8 cellular contexts compared by ENCODE assay signal in the genomic region with DNA sequence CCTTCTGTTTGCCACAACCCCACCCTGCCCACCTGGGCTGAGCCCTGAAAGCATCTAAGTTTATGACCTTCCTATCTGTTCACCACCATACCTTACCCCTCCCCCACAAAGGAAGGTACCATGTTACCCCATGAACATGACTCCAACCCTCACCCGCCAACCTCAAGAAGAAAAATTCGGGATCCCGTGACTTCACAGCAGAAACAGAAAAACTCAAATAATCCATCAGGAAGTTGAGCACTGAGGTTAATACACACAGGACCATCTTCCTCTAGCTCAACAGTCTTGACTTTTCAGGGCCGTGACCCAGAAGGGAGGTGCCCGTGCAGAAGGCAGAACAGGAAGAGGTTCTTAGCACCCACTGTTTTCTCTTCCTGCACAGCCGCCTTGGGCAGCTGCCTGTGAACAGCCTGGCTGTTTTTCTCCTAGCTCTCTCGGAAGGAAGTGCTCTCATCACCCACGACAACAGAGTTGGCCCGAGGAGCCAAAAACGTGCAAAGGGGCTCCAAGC.
DNase-seq lines count a peak whose midpoint lies in the region; ATAC-seq, FAIRE-seq and TF ChIP-seq lines count a peak whose summit lies in the region.

No MANE protein-coding gene starts in this region.

- ATAC-seq in GM23338 (no peak), natural killer cell (peak; percentile 80 to 92 (median 88)), HG03342 (IDR thresholded peaks at IDR 0.05; ENCODE audit: unreplicated experiment) (no peak)

- peak overlapping the region; percentile 72 for H3K27ac Mint-ChIP-seq in GM23338
- H3K27ac Mint-ChIP-seq in astrocyte (ENCODE audit: unreplicated experiment) = no peak overlapping the region
- H3K27ac Mint-ChIP-seq in natural killer cell = peak overlapping the region; percentile 96 to 99
- peak overlapping the region; percentile 16 for H3K27ac Mint-ChIP-seq in type B pancreatic cell

- H3K4me3 ChIP-seq in BLaER1 treated with 17β-estradiol and CSF1 and Interleukin-3, amounts not matched to agents 10 nM and 100 nM = peak overlapping the region; percentile 16 to 64 (median 52); a peak in 19 of 20 replicates
- no peak overlapping the region for H3K4me3 ChIP-seq in GM23338
- no peak overlapping the region for H3K4me3 ChIP-seq in astrocyte (ENCODE audit: insufficient read depth, low read depth, low read length)
- H3K4me3 ChIP-seq in smooth muscle cell = no peak overlapping the region

- WGBS in smooth muscle cell (ENCODE audit: low lambda C conversion rate) = 69% methylated on average over 10 of the region's 10 CpGs

- H2AFZ ChIP-seq in GM23338 = no peak overlapping the region
- no peak overlapping the region for H2AFZ ChIP-seq in astrocyte (ENCODE audit: low read depth, low read length)
- no peak overlapping the region for H2AFZ ChIP-seq in smooth muscle cell (ENCODE audit: low read depth)

- H3F3A ChIP-seq in GM23338 (replicated peaks; ENCODE audit: low read depth) = 0 out of 2 replicates have a peak, but pooled peaks cover 2% of the 10 kb centered on the region
- peaks cover 10% of the 10 kb centered on the region for H3F3A ChIP-seq in smooth muscle cell (ENCODE audit: low read depth)

- H3K4me1 ChIP-seq in BLaER1 treated with 17β-estradiol and CSF1 and Interleukin-3, amounts not matched to agents 10 nM and 100 nM = peaks cover 77 to 98% (median 90%) of the 10 kb centered on the region in 10 experiments
- peaks cover 54% of the 10 kb centered on the region for H3K4me1 ChIP-seq in GM23338 (ENCODE audit: insufficient read depth)
- peaks cover 43% of the 10 kb centered on the region for H3K4me1 ChIP-seq in astrocyte (ENCODE audit: insufficient read depth, low read length)
- H3K4me1 ChIP-seq in smooth muscle cell (ENCODE audit: low read depth) = peaks cover 7% of the 10 kb centered on the region

- H3K9me3 Mint-ChIP-seq in GM23338 (no peaks in the 10 kb centered on the region), astrocyte (ENCODE audit: unreplicated experiment) (no peaks in the 10 kb centered on the region), natural killer cell (no peaks in the 10 kb centered on the region), type B pancreatic cell (no peaks in the 10 kb centered on the region)

- peak overlapping the region; percentile 68 to 95 (median 92); a peak in 21 of 22 replicates for H3K27ac ChIP-seq in BLaER1 treated with 17β-estradiol and CSF1 and Interleukin-3, amounts not matched to agents 10 nM and 100 nM
- H3K27ac ChIP-seq in GM23338 (ENCODE audit: low read depth) (peak overlapping the region; percentile 67), astrocyte (ENCODE audit: low read depth, low read length) (peak overlapping the region; percentile 7), smooth muscle cell (ENCODE audit: low read depth) (no peak overlapping the region)

- DNase-seq in GM23338 (ENCODE audit: low spot score) (no peak), T-helper 22 cell (ENCODE audit: low read depth) (peak; percentile 73), astrocyte (ENCODE audit: low read depth) (no peak), natural killer cell (peak; percentile 68), type B pancreatic cell (ENCODE audit: extremely low spot score, unreplicated experiment) (no peak), smooth muscle cell (lab: John Stamatoyannopoulos, UW; ENCODE audit: unreplicated experiment) (no peak)

- H3K9ac ChIP-seq in BLaER1 treated with 17β-estradiol and CSF1 and Interleukin-3, amounts not matched to agents 10 nM and 100 nM = peak overlapping the region; percentile 65 to 85 (median 80); a peak in 21 of 22 replicates
- no peak overlapping the region for H3K9ac ChIP-seq in astrocyte (ENCODE audit: low read length)
- no peak overlapping the region for H3K9ac ChIP-seq in smooth muscle cell (ENCODE audit: low read depth)

- H3K4me2 ChIP-seq in BLaER1 treated with 17β-estradiol and CSF1 and Interleukin-3, amounts not matched to agents 10 nM and 100 nM = peak overlapping the region; percentile 82 to 95 (median 92)
- peak overlapping the region; percentile 45; the same call in 1 of the 2 replicates for H3K4me2 ChIP-seq in GM23338
- peak overlapping the region; percentile 74 for H3K4me2 ChIP-seq in astrocyte (ENCODE audit: low read length)
- H3K4me2 ChIP-seq in smooth muscle cell = no peak overlapping the region

- no peak for FAIRE-seq in astrocyte (lab: Jason Lieb, UNC)

- H3K27me3 ChIP-seq in BLaER1 treated with 17β-estradiol and CSF1 and Interleukin-3, amounts not matched to agents 10 nM and 100 nM = no peaks in the 10 kb centered on the region
- H3K27me3 ChIP-seq in GM23338 (ENCODE audit: insufficient read depth) (no peaks in the 10 kb centered on the region), astrocyte (ENCODE audit: insufficient read depth, low read length) (no peaks in the 10 kb centered on the region), smooth muscle cell (ENCODE audit: low read depth) (no peaks in the 10 kb centered on the region)

- H3K4me3 Mint-ChIP-seq in GM23338 (no peak overlapping the region), astrocyte (ENCODE audit: unreplicated experiment) (no peak overlapping the region), natural killer cell (peak overlapping the region; percentile 94), type B pancreatic cell (no peak overlapping the region)

- TF ChIP-seq CTCF in GM23338 (conservative IDR thresholded peaks at IDR 0.05; ENCODE audit: low read depth in 2 of 2) (no peak), astrocyte (IDR thresholded peaks at IDR 0.05; ENCODE audit: insufficient read depth, low read depth, low read length) (no peak), natural killer cell (IDR thresholded peaks at IDR 0.05) (no peak), type B pancreatic cell (conservative IDR thresholded peaks at IDR 0.05) (no peak), smooth muscle cell (IDR thresholded peaks at IDR 0.05; ENCODE audit: borderline replicate concordance, insufficient read depth, poor library complexity, severe bottlenecking) (no peak)

- 0 out of 2 replicates have a peak, but pooled peaks cover 4% of the 10 kb centered on the region for H3K9me2 ChIP-seq in GM23338 (ENCODE audit: insufficient read depth)

- H3K36me3 Mint-ChIP-seq in GM23338 (ENCODE audit: low read depth) = no peaks in the 10 kb centered on the region
- H3K36me3 Mint-ChIP-seq in astrocyte (ENCODE audit: low read depth, unreplicated experiment) = peaks cover 3% of the 10 kb centered on the region
- no peaks in the 10 kb centered on the region for H3K36me3 Mint-ChIP-seq in natural killer cell
- H3K36me3 Mint-ChIP-seq in type B pancreatic cell = no peaks in the 10 kb centered on the region

- H3K27me3 Mint-ChIP-seq in GM23338 (ENCODE audit: insufficient read depth, low read depth, poor library complexity) = peaks cover 8% of the 10 kb centered on the region
- H3K27me3 Mint-ChIP-seq in astrocyte (ENCODE audit: low read depth, unreplicated experiment) = peaks cover 2% of the 10 kb centered on the region
- H3K27me3 Mint-ChIP-seq in natural killer cell (ENCODE audit: low read depth in 2 of 2) = no peaks in the 10 kb centered on the region
- no peaks in the 10 kb centered on the region for H3K27me3 Mint-ChIP-seq in type B pancreatic cell

- intact Hi-C loops in natural killer cell (cut with micrococcal nuclease) = loop anchor here (1.0 to 5.0 kb wide), 4 partner anchors 26 to 145 kb away; no protein-coding TSS in a partner anchor

- peaks cover 74% of the 10 kb centered on the region for H3K79me2 ChIP-seq in GM23338 (replicated peaks; ENCODE audit: insufficient read depth)
- H3K79me2 ChIP-seq in astrocyte (ENCODE audit: insufficient read depth, low read length) = peaks cover 79% of the 10 kb centered on the region
- no peaks in the 10 kb centered on the region for H3K79me2 ChIP-seq in smooth muscle cell (ENCODE audit: low read depth)

- H3K36me3 ChIP-seq in BLaER1 treated with 17β-estradiol and CSF1 and Interleukin-3, amounts not matched to agents 10 nM and 100 nM = peaks cover 0 to 10% (median 0%) of the 10 kb centered on the region in 11 experiments; a peak in 3 of 22 replicates
- H3K36me3 ChIP-seq in GM23338 (ENCODE audit: insufficient read depth) (no peaks in the 10 kb centered on the region), astrocyte (ENCODE audit: insufficient read depth, low read length) (no peaks in the 10 kb centered on the region), smooth muscle cell (ENCODE audit: low read depth) (no peaks in the 10 kb centered on the region)

- peaks cover 77% of the 10 kb centered on the region for H3K4me1 Mint-ChIP-seq in GM23338
- H3K4me1 Mint-ChIP-seq in astrocyte (ENCODE audit: low read depth, unreplicated experiment) = peaks cover 45% of the 10 kb centered on the region
- peaks cover 89 to 96% of the 10 kb centered on the region in 2 donors for H3K4me1 Mint-ChIP-seq in natural killer cell
- H3K4me1 Mint-ChIP-seq in type B pancreatic cell (ENCODE audit: unreplicated experiment) = peaks cover 36% of the 10 kb centered on the region

- H4K20me1 ChIP-seq in BLaER1 treated with 17β-estradiol and CSF1 and Interleukin-3, amounts not matched to agents 10 nM and 100 nM = peaks cover 0 to 13% (median 0%) of the 10 kb centered on the region in 11 experiments; a peak in 4 of 22 replicates
- H4K20me1 ChIP-seq in GM23338 (replicated peaks; ENCODE audit: insufficient read depth) = no peaks in the 10 kb centered on the region
- peaks cover 98% of the 10 kb centered on the region for H4K20me1 ChIP-seq in astrocyte (ENCODE audit: insufficient read depth, low read length)
- peaks cover 100% of the 10 kb centered on the region for H4K20me1 ChIP-seq in smooth muscle cell (ENCODE audit: low read depth)

- 0 out of 22 replicates have a peak, but pooled peaks cover 0 to 3% (median 0%) of the 10 kb centered on the region in 11 experiments for H3K9me3 ChIP-seq in BLaER1 treated with 17β-estradiol and CSF1 and Interleukin-3, amounts not matched to agents 10 nM and 100 nM (replicated peaks in 1 of 11)
- no peaks in the 10 kb centered on the region for H3K9me3 ChIP-seq in astrocyte (ENCODE audit: insufficient read depth, low read depth, low read length)
- H3K9me3 ChIP-seq in smooth muscle cell (replicated peaks; ENCODE audit: low read depth) = no peaks in the 10 kb centered on the region

TF ChIP-seq in GM23338, 12 proteins besides CTCF, POLR2A, EP300 and RAD21 (continues in another document):
- no peak for TF ChIP-seq CREB1 (CRISPR knock-in tag; IDR thresholded peaks at IDR 0.05; ENCODE audit: low read depth)

Comparison
In these comparisons a context has a peak if more than half of its experiments do, and no peak if none do; other contexts are left out.
1. H3K4me3 ChIP-seq: peak in BLaER1 treated with 17β-estradiol and CSF1 and Interleukin-3, amounts not matched to agents 10 nM and 100 nM (10 of 10); none in GM23338 (single experiment), astrocyte (single experiment) and smooth muscle cell (single experiment).
2. H3K9ac ChIP-seq: peak in BLaER1 treated with 17β-estradiol and CSF1 and Interleukin-3, amounts not matched to agents 10 nM and 100 nM (11 of 11); none in astrocyte (single experiment) and smooth muscle cell (single experiment).
3. ATAC-seq: peak in natural killer cell (3 of 3); none in GM23338 (single experiment) and HG03342 (single experiment).
4. DNase-seq: peak in T-helper 22 cell (single experiment) and natural killer cell (single experiment); none in GM23338 (single experiment), astrocyte (single experiment), type B pancreatic cell (single experiment) and smooth muscle cell (single experiment).